Comparison of ENCODE assay signal across 15 cellular contexts in genomic region chr1:150793231-150793630, GRCh38. TPM values are rescaled to one million over a fixed set of nuclear protein-coding genes. Genes with fewer than 3 reads are reported as not detected.
DNase-seq lines count a peak whose midpoint lies in the region; ATAC-seq and TF ChIP-seq lines count a peak whose summit lies in the region.
"Had no signal": no experiment of that assay in that cellular context is flagged by ENCODE, and none has a peak within 500 bp of the region (broad histone marks: within the 10 kb centered on the region; RNA-seq: fewer than 3 reads in every experiment).

No MANE protein-coding gene starts in this region.

- peaks cover 3% of the 10 kb centered on the region; the same call in 1 of the 2 replicates for H3K36me3 ChIP-seq in Karpas-422 (ENCODE audit: insufficient read depth, low read length)
- H3K36me3 ChIP-seq in lower lobe of right lung: peaks cover 27% of the 10 kb centered on the region
- peaks cover 19% of the 10 kb centered on the region for H3K36me3 ChIP-seq in upper lobe of right lung

- intact Hi-C loops in lower lobe of right lung (cut with DNase I): no loop called here
- intact Hi-C loops in upper lobe of right lung (cut with DNase I): no loop called here
- intact Hi-C loops in lower leg skin (cut with DNase I; ENCODE audit: low total_unique reads): no loop called here

- ATAC-seq in lower lobe of right lung (peak; percentile 46 to 65), upper lobe of right lung (peak; percentile 79), GM18519 (IDR thresholded peaks at IDR 0.05; ENCODE audit: low FRiP score, unreplicated experiment) (no peak)
- ATAC-seq: GM23338 had no signal

- TF ChIP-seq CTCF in lower lobe of right lung (IDR thresholded peaks at IDR 0.05) (no peak), upper lobe of right lung (IDR thresholded peaks at IDR 0.05) (no peak), lower leg skin (IDR thresholded peaks at IDR 0.05) (no peak)

- H3K4me1 ChIP-seq in Karpas-422 (ENCODE audit: low read length) (peaks cover 7% of the 10 kb centered on the region), lower lobe of right lung (peaks cover 24% of the 10 kb centered on the region), upper lobe of right lung (peaks cover 4% of the 10 kb centered on the region)
- H3K4me1 ChIP-seq: BLaER1 had no signal

- no peak overlapping the region for H3K9ac ChIP-seq in Karpas-422 (ENCODE audit: low read length)
- H3K9ac ChIP-seq: BLaER1 had no signal

- WGBS in lower leg skin, 2 donors: 60 to 78% methylated on average over 1 of the region's 1 CpG

- no peak overlapping the region for H2AFZ ChIP-seq in Karpas-422 (ENCODE audit: low read length)
- H2AFZ ChIP-seq: GM23338 had no signal

- H3K9me3 ChIP-seq in Karpas-422 (ENCODE audit: low read length): no peaks in the 10 kb centered on the region
- H3K9me3 ChIP-seq in lower lobe of right lung: no peaks in the 10 kb centered on the region
- no peaks in the 10 kb centered on the region for H3K9me3 ChIP-seq in upper lobe of right lung
- H3K9me3 ChIP-seq: BLaER1 had no signal

- no peak overlapping the region for H3K27ac ChIP-seq in Karpas-422 (ENCODE audit: low read length)
- H3K27ac ChIP-seq in lower lobe of right lung: peak overlapping the region; percentile 11
- no peak overlapping the region for H3K27ac ChIP-seq in upper lobe of right lung
- H3K27ac ChIP-seq: BLaER1 had no signal

- no peaks in the 10 kb centered on the region for H4K20me1 ChIP-seq in Karpas-422 (ENCODE audit: insufficient read depth, low read depth, low read length)
- H4K20me1 ChIP-seq: BLaER1 had no signal

- no peak overlapping the region for H3K4me2 ChIP-seq in Karpas-422 (ENCODE audit: low read depth, low read length, poor library complexity, severe bottlenecking)
- H3K4me2 ChIP-seq: BLaER1, GM23338 had no signal

- H3K4me3 ChIP-seq in Karpas-422 (ENCODE audit: low read length) (no peak overlapping the region), lower lobe of right lung (no peak overlapping the region), upper lobe of right lung (no peak overlapping the region), lower leg skin (ENCODE audit: low read depth, poor library complexity, severe bottlenecking) (no peak overlapping the region)
- H3K4me3 ChIP-seq: BLaER1, GM23338 had no signal

- peak; percentile 28 for DNase-seq in NOMO-1 treated with DMSO at 0.1 percent for 48 hours (lab: John Stamatoyannopoulos, UW; ENCODE audit: unreplicated experiment)
- no peak for DNase-seq in NOMO-1 (lab: John Stamatoyannopoulos, UW; ENCODE audit: unreplicated experiment in 2 of 2)
- DNase-seq in Karpas-422: peak; percentile 24
- no peak for DNase-seq in lower lobe of right lung
- no peak for DNase-seq in upper lobe of right lung
- DNase-seq in lower leg skin (ENCODE audit: low spot score in 2 of 2): no peak
- DNase-seq: 8988T; AML-193; Calu3; CD4-positive, alpha-beta T cell; DMS 273 treated with DMSO at 0.1 percent for 48 hours; H7 had no signal

- H3K9me2 ChIP-seq in Karpas-422 (replicated peaks; ENCODE audit: insufficient read depth, low read length): no peaks in the 10 kb centered on the region

- no peaks in the 10 kb centered on the region for H3K79me2 ChIP-seq in Karpas-422 (ENCODE audit: low read length)

- TF ChIP-seq POLR2A in lower leg skin (IDR thresholded peaks at IDR 0.05): no peak

- no peaks in the 10 kb centered on the region for H3K27me3 ChIP-seq in Karpas-422 (ENCODE audit: low read length)
- no peaks in the 10 kb centered on the region for H3K27me3 ChIP-seq in lower lobe of right lung (ENCODE audit: low read depth)
- H3K27me3 ChIP-seq in upper lobe of right lung: no peaks in the 10 kb centered on the region
- H3K27me3 ChIP-seq: BLaER1 had no signal

RNA-seq across cellular contexts. Expression of gene CTSK, which starts 14.8 kb away (rescaled TPM):
- 3.7 and 6.5 TPM in 2 replicates for total RNA-seq in Karpas-422 (2014; rRNA removed; shearing (Covaris generic); ENCODE audit: low replicate concordance)
- 29.4 TPM for total RNA-seq in lower lobe of right lung
- total RNA-seq in upper lobe of right lung: 35.5 TPM
- total RNA-seq in lower leg skin: 100 to 1,000 TPM in 2 of 4 donors, 10 to 100 TPM in 2; 73.3 to 205 (median 90.2) TPM

RNA-seq across cellular contexts. Expression of gene CTSS, which starts 27.7 kb away (rescaled TPM):
- total RNA-seq in Karpas-422 (2014; rRNA removed; shearing (Covaris generic); ENCODE audit: low replicate concordance): 136 and 160 TPM in 2 replicates
- 824 TPM for total RNA-seq in lower lobe of right lung
- total RNA-seq in upper lobe of right lung: 533 TPM
- total RNA-seq in lower leg skin: 10 to 100 TPM; 11.4 to 33.4 (median 19.9) TPM
- total RNA-seq: GM23338, H7 had no signal

Comparison
In these comparisons a context has a peak if more than half of its experiments do, and no peak if none do; other contexts are left out.
1. DNase-seq: peak in NOMO-1 treated with DMSO at 0.1 percent for 48 hours (single experiment) and Karpas-422 (single experiment); none in NOMO-1 (0 of 2), lower lobe of right lung (single experiment), upper lobe of right lung (single experiment) and lower leg skin (0 of 2).